16 cellular contexts compared by ENCODE assay signal in genomic region chr5:35145671-35146317, GRCh38.
"Had no signal": no experiment of that assay in that cellular context is flagged by ENCODE, and none has a peak within 500 bp of the region (broad histone marks: within the 10 kb centered on the region; RNA-seq: fewer than 3 reads in every experiment).

No MANE protein-coding gene starts in this region.

- H3K27me3 ChIP-seq: heart right ventricle, pancreas, stomach, upper lobe of right lung had no signal

- H3K27ac ChIP-seq: heart right ventricle, pancreas, stomach, upper lobe of right lung had no signal

- H3K9me3 ChIP-seq: heart right ventricle, pancreas, stomach, upper lobe of right lung had no signal

- H3K36me3 ChIP-seq: heart right ventricle, pancreas, stomach, upper lobe of right lung had no signal

- ATAC-seq: activated CD8-positive, alpha-beta T cell treated with anti-CD3 and anti-CD28 coated beads for 36 hours; heart right ventricle; left ventricle myocardium superior; naive thymus-derived CD8-positive, alpha-beta T cell; pancreas; sciatic nerve; stimulated activated effector memory CD8-positive, alpha-beta T cell treated with anti-CD3 and anti-CD28 coated beads, Interleukin-12 subunit alpha, Interleukin-12 subunit beta, amount 100 ng/mL, for 72 hours; upper lobe of right lung had no signal

- H3K4me3 ChIP-seq: heart right ventricle, pancreas, stomach, upper lobe of right lung had no signal

- H3K4me1 ChIP-seq: heart right ventricle, pancreas, stomach, upper lobe of right lung had no signal

- DNase-seq: activated CD4-positive, alpha-beta T cell treated with anti-CD3 and anti-CD28 coated beads for 48 hours; activated CD4-positive, CD25-positive, alpha-beta regulatory T cell; activated CD8-positive, alpha-beta T cell treated with anti-CD3 and anti-CD28 coated beads for 36 hours; activated naive CD4-positive, alpha-beta T cell treated with anti-CD3 and anti-CD28 coated beads for 36 hours; activated T-cell treated with anti-CD3 and anti-CD28 coated beads, Interleukin-2, amount 50 U/mL, for 1 hour; anterior cingulate cortex; cortex of kidney; heart right ventricle; left ventricle myocardium superior; naive thymus-derived CD8-positive, alpha-beta T cell; pancreas; stimulated activated CD4-positive, alpha-beta T cell treated with anti-CD3 and anti-CD28 coated beads, Interleukin-4, amount 100 ng/mL, for 24 hours; stomach; upper lobe of right lung had no signal
